Comparison of ENCODE assay signal across 10 cellular contexts in the genomic region with DNA sequence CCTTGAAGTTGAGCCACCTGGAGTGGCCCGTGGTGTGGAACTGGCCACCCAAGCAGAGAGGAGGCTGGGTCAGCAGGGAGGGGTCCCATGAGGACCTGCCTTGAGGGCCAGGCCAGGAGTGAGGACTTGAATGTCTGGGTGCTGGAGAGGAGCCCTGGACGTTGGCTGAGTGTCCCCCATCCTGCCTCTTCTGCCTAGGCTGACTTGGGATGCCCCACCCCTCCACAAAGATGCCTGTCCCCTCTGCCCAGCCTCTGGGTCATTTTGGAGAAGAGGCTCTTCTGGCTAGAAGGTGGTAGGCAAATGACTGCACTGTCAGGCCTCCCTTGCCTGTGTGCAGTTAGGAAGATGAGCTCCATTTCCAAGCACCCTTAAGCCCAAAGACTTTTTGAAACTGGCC. TPM values are rescaled to one million over a fixed set of nuclear protein-coding genes. Genes with fewer than 3 reads are reported as not detected.
A peak's percentile ranks its signal among the peaks of the same experiment; 100 is the strongest.
DNase-seq lines count a peak whose midpoint lies in the region; ATAC-seq and TF ChIP-seq lines count a peak whose summit lies in the region.
"Had no signal": no experiment of that assay in that cellular context is flagged by ENCODE, and none has a peak within 500 bp of the region (broad histone marks: within the 10 kb centered on the region; RNA-seq: fewer than 3 reads in every experiment).

No MANE protein-coding gene starts in this region.

- H3K27ac Mint-ChIP-seq in activated naive CD4-positive, alpha-beta T cell treated with anti-CD3 and anti-CD28 coated beads, Interleukin-2, amount 50 U/mL, for 24 hours, result no peak overlapping the region
- peak overlapping the region; percentile 78 for H3K27ac Mint-ChIP-seq in activated naive CD8-positive, alpha-beta T cell treated with anti-CD3 and anti-CD28 coated beads, Interleukin-2, amount 50 U/mL, for 24 hours

- H2AK5ac ChIP-seq in mesendoderm (ENCODE audit: low read length), result no peak overlapping the region

- H3K9ac ChIP-seq in mesendoderm (ENCODE audit: low read length), result peak overlapping the region; percentile 32

- peaks cover 61% of the 10 kb centered on the region for H3K4me1 Mint-ChIP-seq in activated naive CD4-positive, alpha-beta T cell treated with anti-CD3 and anti-CD28 coated beads, Interleukin-2, amount 50 U/mL, for 24 hours
- H3K4me1 Mint-ChIP-seq in activated naive CD8-positive, alpha-beta T cell treated with anti-CD3 and anti-CD28 coated beads, Interleukin-2, amount 50 U/mL, for 24 hours, result peaks cover 69% of the 10 kb centered on the region

- peak overlapping the region; percentile 94 for H3K4me3 Mint-ChIP-seq in activated naive CD4-positive, alpha-beta T cell treated with anti-CD3 and anti-CD28 coated beads, Interleukin-2, amount 50 U/mL, for 24 hours
- H3K4me3 Mint-ChIP-seq in activated naive CD8-positive, alpha-beta T cell treated with anti-CD3 and anti-CD28 coated beads, Interleukin-2, amount 50 U/mL, for 24 hours, result peak overlapping the region; percentile 92

- H2BK120ac ChIP-seq in mesendoderm (ENCODE audit: low read depth, low read length), result no peak overlapping the region

- DNase-seq in activated naive CD4-positive, alpha-beta T cell (lab: John Stamatoyannopoulos, UW), result no peak
- no peak for DNase-seq in activated naive CD8-positive, alpha-beta T cell treated with anti-CD3 and anti-CD28 coated beads, Interleukin-2, amount 50 U/mL, for 24 hours
- no peak for DNase-seq in mesendoderm
- no peak for DNase-seq in upper lobe of left lung
- no peak for DNase-seq in NCI-H146 (lab: John Stamatoyannopoulos, UW)
- DNase-seq: midbrain had no signal

- H3K79me2 ChIP-seq in mesendoderm (ENCODE audit: control insufficient read depth, insufficient read depth, low read length), result peaks cover 7% of the 10 kb centered on the region

- no peak overlapping the region for H4K5ac ChIP-seq in mesendoderm (ENCODE audit: low read length)

- no peak overlapping the region for H3K4me2 ChIP-seq in mesendoderm (ENCODE audit: low read length)

- no peak overlapping the region for H3K4ac ChIP-seq in mesendoderm (ENCODE audit: low read depth, low read length)

- H3K79me1 ChIP-seq in mesendoderm (ENCODE audit: low read length), result peaks cover 8% of the 10 kb centered on the region

- WGBS in mesendoderm (ENCODE audit: extremely low coverage, insufficient coverage, low lambda C conversion rate), result no CpG with 5 or more reads among the region's 2 CpGs
- WGBS in upper lobe of left lung, 2 donors, result 49 to 50% methylated on average over 2 of the region's 2 CpGs

- H3K4me3 ChIP-seq in mesendoderm (ENCODE audit: low read length) (no peak overlapping the region), upper lobe of left lung (peak overlapping the region in 1 of 4 donors; percentile 82)

- no peak overlapping the region for H2BK15ac ChIP-seq in mesendoderm (replicated peaks; ENCODE audit: low read depth)

- no peak for TF ChIP-seq EP300 in upper lobe of left lung (IDR thresholded peaks at IDR 0.05)

- H3K23ac ChIP-seq in mesendoderm (ENCODE audit: low read length), result peak overlapping the region; percentile 66

- H3K9me3 ChIP-seq in upper lobe of left lung, result no peaks in the 10 kb centered on the region

- peaks cover 9% of the 10 kb centered on the region for H3K27me3 Mint-ChIP-seq in activated naive CD4-positive, alpha-beta T cell treated with anti-CD3 and anti-CD28 coated beads, Interleukin-2, amount 50 U/mL, for 24 hours
- H3K27me3 Mint-ChIP-seq in activated naive CD8-positive, alpha-beta T cell treated with anti-CD3 and anti-CD28 coated beads, Interleukin-2, amount 50 U/mL, for 24 hours, result peaks cover 19% of the 10 kb centered on the region

- H3K4me1 ChIP-seq in mesendoderm (ENCODE audit: control insufficient read depth, low read depth, low read length) (peaks cover 7% of the 10 kb centered on the region), upper lobe of left lung (peaks cover 49 to 74% (median 55%) of the 10 kb centered on the region in 4 donors)

- peak overlapping the region; percentile 42 for H3K56ac ChIP-seq in mesendoderm (ENCODE audit: low read length)

- H3K27ac ChIP-seq in mesendoderm (ENCODE audit: low read depth, low read length), result no peak overlapping the region
- H3K27ac ChIP-seq in upper lobe of left lung, result peak overlapping the region in 3 of 4 donors; percentile 71 to 94 (median 94)
- H3K27ac ChIP-seq: cardiac muscle cell had no signal

- no peaks in the 10 kb centered on the region for H3K36me3 Mint-ChIP-seq in activated naive CD4-positive, alpha-beta T cell treated with anti-CD3 and anti-CD28 coated beads, Interleukin-2, amount 50 U/mL, for 24 hours
- H3K36me3 Mint-ChIP-seq in activated naive CD8-positive, alpha-beta T cell treated with anti-CD3 and anti-CD28 coated beads, Interleukin-2, amount 50 U/mL, for 24 hours (ENCODE audit: low read depth), result peaks cover 6% of the 10 kb centered on the region

- no peaks in the 10 kb centered on the region for H3K9me3 Mint-ChIP-seq in activated naive CD4-positive, alpha-beta T cell treated with anti-CD3 and anti-CD28 coated beads, Interleukin-2, amount 50 U/mL, for 24 hours
- H3K9me3 Mint-ChIP-seq in activated naive CD8-positive, alpha-beta T cell treated with anti-CD3 and anti-CD28 coated beads, Interleukin-2, amount 50 U/mL, for 24 hours, result no peaks in the 10 kb centered on the region

- H3K18ac ChIP-seq in mesendoderm (ENCODE audit: low read length), result no peak overlapping the region

- TF ChIP-seq CTCF in upper lobe of left lung (IDR thresholded peaks at IDR 0.05), result no peak

- no peak overlapping the region for H4K8ac ChIP-seq in mesendoderm (ENCODE audit: low read depth, low read length)

- ATAC-seq in activated naive CD8-positive, alpha-beta T cell treated with anti-CD3 and anti-CD28 coated beads, Interleukin-2, amount 50 U/mL, for 24 hours, result no peak
- ATAC-seq in upper lobe of left lung (ENCODE audit: low FRiP score in 2 of 2) (no peak), GM19467 (IDR thresholded peaks at IDR 0.05; ENCODE audit: unreplicated experiment) (no peak), GM21367 (IDR thresholded peaks at IDR 0.05; ENCODE audit: unreplicated experiment) (no peak)

- H2BK5ac ChIP-seq in mesendoderm (ENCODE audit: low read length), result no peak overlapping the region

- H3K36me3 ChIP-seq in mesendoderm (ENCODE audit: control insufficient read depth, insufficient read depth, low read length) (no peaks in the 10 kb centered on the region), upper lobe of left lung (no peaks in the 10 kb centered on the region)
- H3K36me3 ChIP-seq: cardiac muscle cell had no signal

- H3K27me3 ChIP-seq in mesendoderm (ENCODE audit: insufficient read depth, low read length, poor library complexity) (no peaks in the 10 kb centered on the region), upper lobe of left lung (no peaks in the 10 kb centered on the region)
- H3K27me3 ChIP-seq: cardiac muscle cell had no signal

- no peak for TF ChIP-seq POLR2A in upper lobe of left lung (IDR thresholded peaks at IDR 0.05)

RNA-seq across cellular contexts. Expression of gene SSBP4, which starts 1.7 kb away (rescaled TPM):
- 35.0 TPM for polyA plus RNA-seq in mesendoderm (2013, experiment 1 of 2)
- polyA plus RNA-seq in mesendoderm (2013, experiment 2 of 2), result 35.5 TPM
- 100 to 1,000 TPM in 1 of 6 donors, 10 to 100 TPM in 5; 52.0 to 157 (median 84.1) TPM for total RNA-seq in upper lobe of left lung

RNA-seq across cellular contexts. Expression of gene ISYNA1, which starts 17.0 kb away (rescaled TPM):
- polyA plus RNA-seq in mesendoderm (2013, experiment 1 of 2), result 76.6 TPM
- polyA plus RNA-seq in mesendoderm (2013, experiment 2 of 2), result 79.2 TPM
- total RNA-seq in upper lobe of left lung, result 10 to 100 TPM; 14.5 to 55.5 (median 20.0) TPM

RNA-seq across cellular contexts. Expression of gene LRRC25, which starts 23.5 kb away (rescaled TPM):
- not detected for polyA plus RNA-seq in mesendoderm (2013, experiment 1 of 2)
- 0.03 TPM for polyA plus RNA-seq in mesendoderm (2013, experiment 2 of 2)
- total RNA-seq in upper lobe of left lung, result 10 to 100 TPM in 4 of 6 donors, 1 to 10 TPM in 2; 4.0 to 49.4 (median 24.0) TPM
- total RNA-seq: cardiac muscle cell had no signal
- polyA plus RNA-seq: cardiac muscle cell had no signal

RNA-seq across cellular contexts. Expression of gene GDF15, which starts 35.0 kb away (rescaled TPM):
- polyA plus RNA-seq in mesendoderm (2013, experiment 1 of 2), result 2.1 TPM
- polyA plus RNA-seq in mesendoderm (2013, experiment 2 of 2), result 1.8 TPM
- total RNA-seq in upper lobe of left lung, result 100 to 1,000 TPM in 2 of 6 donors, 10 to 100 TPM in 4; 42.5 to 126 (median 68.7) TPM
